35 cellular contexts compared by ENCODE assay signal in the genomic region with DNA sequence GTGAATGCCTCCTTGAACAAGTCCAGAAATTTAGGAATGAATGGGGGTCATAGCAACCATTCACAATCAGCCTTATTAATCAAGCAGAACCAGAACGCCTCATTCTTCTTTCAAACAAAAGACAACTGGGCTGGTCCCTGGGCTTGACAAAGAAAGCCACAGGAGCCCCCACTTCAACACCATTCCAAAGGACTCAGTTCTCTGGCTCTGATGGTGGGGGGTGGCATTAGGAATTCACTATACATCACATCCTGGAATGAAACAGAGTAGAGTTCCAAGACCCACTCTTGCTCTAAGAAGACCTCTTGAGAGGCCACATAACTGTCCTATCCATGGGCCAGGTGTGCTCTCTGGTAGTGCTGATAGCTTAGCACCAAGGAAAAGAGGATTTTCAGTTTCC.
"Had no signal": no experiment of that assay in that cellular context is flagged by ENCODE, and none has a peak within 500 bp of the region (broad histone marks: within the 10 kb centered on the region; RNA-seq: fewer than 3 reads in every experiment).

No MANE protein-coding gene starts in this region.

- H3K4me1 ChIP-seq: adrenal gland, body of pancreas, breast epithelium had no signal

- H3K36me3 ChIP-seq: adrenal gland, brain microvascular endothelial cell, breast epithelium had no signal

- H3K27me3 Mint-ChIP-seq: activated B cell treated with CpG ODN at 0.5 μM for 24 hours; activated CD4-positive, alpha-beta memory T cell treated with anti-CD3 and anti-CD28 coated beads for 36 hours; activated CD4-positive, alpha-beta T cell treated with anti-CD3 and anti-CD28 coated beads, Interleukin-2, amount 10 ng/mL, durations not matched to agents 24 days and 14 days; activated CD8-positive, alpha-beta T cell treated with anti-CD3 and anti-CD28 coated beads for 36 hours; activated naive CD8-positive, alpha-beta T cell treated with anti-CD3 and anti-CD28 coated beads for 36 hours had no signal

- ATAC-seq: activated CD8-positive, alpha-beta T cell treated with anti-CD3 and anti-CD28 coated beads for 36 hours; activated naive CD4-positive, alpha-beta T cell treated with anti-CD3 and anti-CD28 coated beads, Interleukin-2, amount 50 U/mL, for 72 hours; activated T-cell treated with anti-CD3 and anti-CD28 coated beads, Interleukin-2, amount 50 U/mL, for 4 hours; activated T-cell treated with anti-CD3 and anti-CD28 coated beads, Interleukin-2, amount 50 U/mL, for 72 hours; activated T-helper 17 cell treated with anti-CD3 and anti-CD28 coated beads, Interleukin-2, amount 50 U/mL, for 72 hours; body of pancreas had no signal

- H3K4me1 Mint-ChIP-seq: activated B cell treated with CpG ODN at 0.5 μM for 24 hours; activated CD4-positive, alpha-beta T cell treated with anti-CD3 and anti-CD28 coated beads, Interleukin-2, amount 10 ng/mL, durations not matched to agents 24 days and 14 days; activated T-helper 17 cell treated with anti-CD3 and anti-CD28 coated beads, Interleukin-2, amount 50 U/mL, for 72 hours had no signal

- DNase-seq: activated B cell treated with CpG ODN at 0.5 μM for 24 hours; activated CD4-positive, alpha-beta memory T cell treated with anti-CD3 and anti-CD28 coated beads for 36 hours; activated CD4-positive, alpha-beta T cell treated with anti-CD3 and anti-CD28 coated beads for 4 hours; activated CD4-positive, alpha-beta T cell treated with anti-CD3 and anti-CD28 coated beads, Interleukin-2, amount 10 ng/mL, durations not matched to agents 24 days and 14 days; activated CD4-positive, alpha-beta T cell treated with anti-CD3 and anti-CD28 coated beads, Interleukin-2, amount 50 U/mL, for 1 hour; activated CD4-positive, alpha-beta T cell treated with anti-CD3 and anti-CD28 coated beads, Interleukin-2, amount 50 U/mL, for 4 hours; activated CD4-positive, CD25-positive, alpha-beta regulatory T cell treated with anti-CD3 and anti-CD28 coated beads, Interleukin-2, amount 50 U/mL, for 72 hours; activated CD8-positive, alpha-beta memory T cell treated with anti-CD3 and anti-CD28 coated beads, Interleukin-2, amount 50 U/mL, for 4 hours; activated CD8-positive, alpha-beta T cell treated with anti-CD3 and anti-CD28 coated beads for 36 hours; activated effector memory CD4-positive, alpha-beta T cell treated with anti-CD3 and anti-CD28 coated beads, Interleukin-2, amount 50 U/mL, for 16 hours; activated gamma-delta T cell treated with Interleukin-2 at 50 U/mL for 16 hours; activated naive CD4-positive, alpha-beta T cell; activated naive CD4-positive, alpha-beta T cell treated with anti-CD3 and anti-CD28 coated beads for 36 hours; activated naive CD4-positive, alpha-beta T cell treated with anti-CD3 and anti-CD28 coated beads, Interleukin-2, amount 50 U/mL, for 16 hours; activated naive CD8-positive, alpha-beta T cell treated with anti-CD3 and anti-CD28 coated beads for 36 hours; activated T-cell treated with anti-CD3 and anti-CD28 coated beads for 4 hours; activated T-cell treated with anti-CD3 and anti-CD28 coated beads, Interleukin-2, amount 50 U/mL, for 1 hour; activated T-cell treated with anti-CD3 and anti-CD28 coated beads, Interleukin-2, amount 50 U/mL, for 4 hours; activated T-cell treated with anti-CD3 and anti-CD28 coated beads, Interleukin-2, amount 50 U/mL, for 72 hours; adrenal gland; amniotic stem cell; aorta; body of pancreas; brain microvascular endothelial cell; central memory CD4-positive, alpha-beta T cell; T-helper 1 cell; T-helper 2 cell; T-helper 9 cell had no signal

- H3K27ac ChIP-seq: adrenal gland, body of pancreas, brain microvascular endothelial cell, breast epithelium, VCaP had no signal

- H3K9me3 Mint-ChIP-seq: activated B cell treated with CpG ODN at 0.5 μM for 24 hours; activated CD4-positive, alpha-beta memory T cell treated with anti-CD3 and anti-CD28 coated beads for 36 hours; activated CD4-positive, alpha-beta T cell treated with anti-CD3 and anti-CD28 coated beads, Interleukin-2, amount 10 ng/mL, durations not matched to agents 24 days and 14 days; activated CD8-positive, alpha-beta T cell treated with anti-CD3 and anti-CD28 coated beads for 36 hours; activated naive CD4-positive, alpha-beta T cell treated with anti-CD3 and anti-CD28 coated beads for 36 hours; activated naive CD4-positive, alpha-beta T cell treated with anti-CD3 and anti-CD28 coated beads, Interleukin-2, amount 50 U/mL, for 72 hours; activated naive CD8-positive, alpha-beta T cell treated with anti-CD3 and anti-CD28 coated beads for 36 hours; activated T-cell treated with anti-CD3 and anti-CD28 coated beads, Interleukin-2, amount 50 U/mL, for 4 hours; activated T-cell treated with anti-CD3 and anti-CD28 coated beads, Interleukin-2, amount 50 U/mL, for 72 hours; activated T-helper 1 cell treated with anti-CD3 and anti-CD28 coated beads, Interleukin-12 subunit alpha, Interleukin-12 subunit beta, Interleukin-2, Interleukin-4 antibody, amounts not matched to agents 30 ng/mL and 10 ng/mL and 1 ng/mL, durations not matched to agents 14 hours and 24 hours and 36 hours; activated T-helper 17 cell treated with anti-CD3 and anti-CD28 coated beads, Interleukin-2, amount 50 U/mL, for 72 hours; T-helper 1 cell treated with Interleukin-12 subunit alpha and Interleukin-12 subunit beta and Interleukin-4 antibody, amounts not matched to agents 30 μg/mL and 1 μg/mL, for 36 hours; T-helper 2 cell treated with Interferon-gamma antibody and Interleukin-4, amounts not matched to agents 5 μg/mL and 100 μg/mL, for 36 hours had no signal

- H3K36me3 Mint-ChIP-seq: activated CD4-positive, alpha-beta memory T cell treated with anti-CD3 and anti-CD28 coated beads for 36 hours; activated naive CD4-positive, alpha-beta T cell treated with anti-CD3 and anti-CD28 coated beads, Interleukin-2, amount 50 U/mL, for 72 hours; activated naive CD8-positive, alpha-beta T cell treated with anti-CD3 and anti-CD28 coated beads for 36 hours had no signal

- H3K4me3 Mint-ChIP-seq: activated B cell treated with CpG ODN at 0.5 μM for 24 hours; activated CD4-positive, alpha-beta memory T cell treated with anti-CD3 and anti-CD28 coated beads for 36 hours; activated CD4-positive, alpha-beta T cell treated with anti-CD3 and anti-CD28 coated beads, Interleukin-2, amount 10 ng/mL, durations not matched to agents 24 days and 14 days; activated CD8-positive, alpha-beta T cell treated with anti-CD3 and anti-CD28 coated beads for 36 hours; activated naive CD4-positive, alpha-beta T cell treated with anti-CD3 and anti-CD28 coated beads for 36 hours; activated naive CD8-positive, alpha-beta T cell treated with anti-CD3 and anti-CD28 coated beads for 36 hours; activated T-cell treated with anti-CD3 and anti-CD28 coated beads, Interleukin-2, amount 50 U/mL, for 4 hours; activated T-cell treated with anti-CD3 and anti-CD28 coated beads, Interleukin-2, amount 50 U/mL, for 72 hours; activated T-helper 1 cell treated with anti-CD3 and anti-CD28 coated beads, Interleukin-12 subunit alpha, Interleukin-12 subunit beta, Interleukin-2, Interleukin-4 antibody, amounts not matched to agents 30 ng/mL and 10 ng/mL and 1 ng/mL, durations not matched to agents 14 hours and 24 hours and 36 hours; activated T-helper 17 cell treated with anti-CD3 and anti-CD28 coated beads, Interleukin-2, amount 50 U/mL, for 72 hours; T-helper 1 cell treated with Interleukin-12 subunit alpha and Interleukin-12 subunit beta and Interleukin-4 antibody, amounts not matched to agents 30 μg/mL and 1 μg/mL, for 36 hours; T-helper 2 cell treated with Interferon-gamma antibody and Interleukin-4, amounts not matched to agents 5 μg/mL and 100 μg/mL, for 36 hours had no signal

- H3K9me3 ChIP-seq: adrenal gland, body of pancreas, breast epithelium had no signal

- H3K27ac Mint-ChIP-seq: activated B cell treated with CpG ODN at 0.5 μM for 24 hours; activated CD4-positive, alpha-beta memory T cell treated with anti-CD3 and anti-CD28 coated beads for 36 hours; activated CD4-positive, alpha-beta T cell treated with anti-CD3 and anti-CD28 coated beads, Interleukin-2, amount 10 ng/mL, durations not matched to agents 24 days and 14 days; activated CD8-positive, alpha-beta T cell treated with anti-CD3 and anti-CD28 coated beads for 36 hours; activated naive CD4-positive, alpha-beta T cell treated with anti-CD3 and anti-CD28 coated beads for 36 hours; activated naive CD4-positive, alpha-beta T cell treated with anti-CD3 and anti-CD28 coated beads, Interleukin-2, amount 50 U/mL, for 72 hours; activated naive CD8-positive, alpha-beta T cell treated with anti-CD3 and anti-CD28 coated beads for 36 hours; activated T-cell treated with anti-CD3 and anti-CD28 coated beads, Interleukin-2, amount 50 U/mL, for 72 hours; activated T-helper 1 cell treated with anti-CD3 and anti-CD28 coated beads, Interleukin-12 subunit alpha, Interleukin-12 subunit beta, Interleukin-2, Interleukin-4 antibody, amounts not matched to agents 30 ng/mL and 10 ng/mL and 1 ng/mL, durations not matched to agents 14 hours and 24 hours and 36 hours; activated T-helper 17 cell treated with anti-CD3 and anti-CD28 coated beads, Interleukin-2, amount 50 U/mL, for 72 hours; T-helper 1 cell treated with Interleukin-12 subunit alpha and Interleukin-12 subunit beta and Interleukin-4 antibody, amounts not matched to agents 30 μg/mL and 1 μg/mL, for 36 hours; T-helper 2 cell treated with Interferon-gamma antibody and Interleukin-4, amounts not matched to agents 5 μg/mL and 100 μg/mL, for 36 hours had no signal

- H3K4me3 ChIP-seq: adrenal gland, body of pancreas, breast epithelium had no signal

- H3K27me3 ChIP-seq: adrenal gland, body of pancreas, brain microvascular endothelial cell, breast epithelium had no signal
